Comparison of ENCODE assay signal across 1 cellular context in the genomic region with DNA sequence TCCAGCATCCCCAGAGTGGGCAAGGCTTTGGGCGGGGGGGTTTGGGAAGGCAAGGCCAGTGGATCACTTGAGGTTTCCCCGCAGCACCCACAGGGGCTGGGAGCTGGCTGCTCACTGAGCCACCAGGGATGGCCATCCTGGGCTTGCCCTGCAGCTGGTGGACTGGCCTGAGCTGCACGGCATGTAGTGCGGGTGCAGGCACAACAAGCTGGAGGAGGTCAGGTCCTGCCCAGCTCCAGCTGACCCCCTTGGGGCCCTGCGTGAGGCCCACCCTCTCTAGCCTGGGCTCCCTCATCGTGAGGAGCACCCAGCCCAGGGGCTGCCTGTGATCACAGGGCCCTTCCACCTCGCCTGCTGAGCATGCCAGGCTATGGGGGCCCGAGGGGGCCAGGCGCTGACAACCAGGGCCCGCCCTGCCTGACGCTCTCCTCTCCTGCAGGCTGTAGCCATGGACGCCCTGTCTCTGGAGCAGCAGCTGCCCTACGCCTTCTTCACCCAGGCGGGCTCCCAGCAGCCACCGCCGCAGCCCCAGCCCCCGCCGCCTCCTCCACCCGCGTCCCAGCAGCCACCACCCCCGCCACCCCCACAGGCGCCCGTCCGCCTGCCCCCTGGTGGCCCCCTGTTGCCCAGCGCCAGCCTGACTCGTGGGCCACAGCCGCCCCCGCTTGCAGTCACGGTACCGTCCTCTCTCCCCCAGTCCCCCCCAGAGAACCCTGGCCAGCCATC.
TF ChIP-seq lines count a peak whose summit lies in the region.

No MANE protein-coding gene starts in this region.

TF ChIP-seq in WTC11, 78 proteins besides CTCF, POLR2A, EP300 and RAD21:
- TF ChIP-seq, protein P1, sequence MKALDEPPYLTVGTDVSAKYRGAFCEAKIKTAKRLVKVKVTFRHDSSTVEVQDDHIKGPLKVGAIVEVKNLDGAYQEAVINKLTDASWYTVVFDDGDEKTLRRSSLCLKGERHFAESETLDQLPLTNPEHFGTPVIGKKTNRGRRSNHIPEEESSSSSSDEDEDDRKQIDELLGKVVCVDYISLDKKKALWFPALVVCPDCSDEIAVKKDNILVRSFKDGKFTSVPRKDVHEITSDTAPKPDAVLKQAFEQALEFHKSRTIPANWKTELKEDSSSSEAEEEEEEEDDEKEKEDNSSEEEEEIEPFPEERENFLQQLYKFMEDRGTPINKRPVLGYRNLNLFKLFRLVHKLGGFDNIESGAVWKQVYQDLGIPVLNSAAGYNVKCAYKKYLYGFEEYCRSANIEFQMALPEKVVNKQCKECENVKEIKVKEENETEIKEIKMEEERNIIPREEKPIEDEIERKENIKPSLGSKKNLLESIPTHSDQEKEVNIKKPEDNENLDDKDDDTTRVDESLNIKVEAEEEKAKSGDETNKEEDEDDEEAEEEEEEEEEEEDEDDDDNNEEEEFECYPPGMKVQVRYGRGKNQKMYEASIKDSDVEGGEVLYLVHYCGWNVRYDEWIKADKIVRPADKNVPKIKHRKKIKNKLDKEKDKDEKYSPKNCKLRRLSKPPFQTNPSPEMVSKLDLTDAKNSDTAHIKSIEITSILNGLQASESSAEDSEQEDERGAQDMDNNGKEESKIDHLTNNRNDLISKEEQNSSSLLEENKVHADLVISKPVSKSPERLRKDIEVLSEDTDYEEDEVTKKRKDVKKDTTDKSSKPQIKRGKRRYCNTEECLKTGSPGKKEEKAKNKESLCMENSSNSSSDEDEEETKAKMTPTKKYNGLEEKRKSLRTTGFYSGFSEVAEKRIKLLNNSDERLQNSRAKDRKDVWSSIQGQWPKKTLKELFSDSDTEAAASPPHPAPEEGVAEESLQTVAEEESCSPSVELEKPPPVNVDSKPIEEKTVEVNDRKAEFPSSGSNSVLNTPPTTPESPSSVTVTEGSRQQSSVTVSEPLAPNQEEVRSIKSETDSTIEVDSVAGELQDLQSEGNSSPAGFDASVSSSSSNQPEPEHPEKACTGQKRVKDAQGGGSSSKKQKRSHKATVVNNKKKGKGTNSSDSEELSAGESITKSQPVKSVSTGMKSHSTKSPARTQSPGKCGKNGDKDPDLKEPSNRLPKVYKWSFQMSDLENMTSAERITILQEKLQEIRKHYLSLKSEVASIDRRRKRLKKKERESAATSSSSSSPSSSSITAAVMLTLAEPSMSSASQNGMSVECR (CRISPR knock-in tag; IDR thresholded peaks at IDR 0.05; ENCODE audit: borderline replicate concordance) = no peak
- TF ChIP-seq HMGA2 (CRISPR knock-in tag; IDR thresholded peaks at IDR 0.05) (no peak), FOXP1 (CRISPR knock-in tag; IDR thresholded peaks at IDR 0.05; ENCODE audit: borderline replicate concordance) (no peak), SOX15 (CRISPR knock-in tag; IDR thresholded peaks at IDR 0.05) (no peak), GABPB1 (CRISPR knock-in tag; IDR thresholded peaks at IDR 0.05) (no peak), PRRX2 (CRISPR knock-in tag; IDR thresholded peaks at IDR 0.05) (no peak), ZNF423 (CRISPR knock-in tag; IDR thresholded peaks at IDR 0.05) (no peak), JUN (CRISPR knock-in tag; IDR thresholded peaks at IDR 0.05) (no peak), NFATC4 (CRISPR knock-in tag; IDR thresholded peaks at IDR 0.05) (no peak), CREM (CRISPR knock-in tag; IDR thresholded peaks at IDR 0.05) (no peak)
- TF ChIP-seq, protein P2, sequence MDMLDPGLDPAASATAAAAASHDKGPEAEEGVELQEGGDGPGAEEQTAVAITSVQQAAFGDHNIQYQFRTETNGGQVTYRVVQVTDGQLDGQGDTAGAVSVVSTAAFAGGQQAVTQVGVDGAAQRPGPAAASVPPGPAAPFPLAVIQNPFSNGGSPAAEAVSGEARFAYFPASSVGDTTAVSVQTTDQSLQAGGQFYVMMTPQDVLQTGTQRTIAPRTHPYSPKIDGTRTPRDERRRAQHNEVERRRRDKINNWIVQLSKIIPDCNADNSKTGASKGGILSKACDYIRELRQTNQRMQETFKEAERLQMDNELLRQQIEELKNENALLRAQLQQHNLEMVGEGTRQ (CRISPR knock-in tag; IDR thresholded peaks at IDR 0.05) = no peak
- TF ChIP-seq, protein P3, sequence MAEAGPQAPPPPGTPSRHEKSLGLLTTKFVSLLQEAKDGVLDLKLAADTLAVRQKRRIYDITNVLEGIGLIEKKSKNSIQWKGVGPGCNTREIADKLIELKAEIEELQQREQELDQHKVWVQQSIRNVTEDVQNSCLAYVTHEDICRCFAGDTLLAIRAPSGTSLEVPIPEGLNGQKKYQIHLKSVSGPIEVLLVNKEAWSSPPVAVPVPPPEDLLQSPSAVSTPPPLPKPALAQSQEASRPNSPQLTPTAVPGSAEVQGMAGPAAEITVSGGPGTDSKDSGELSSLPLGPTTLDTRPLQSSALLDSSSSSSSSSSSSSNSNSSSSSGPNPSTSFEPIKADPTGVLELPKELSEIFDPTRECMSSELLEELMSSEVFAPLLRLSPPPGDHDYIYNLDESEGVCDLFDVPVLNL (CRISPR knock-in tag; IDR thresholded peaks at IDR 0.05; ENCODE audit: borderline replicate concordance, low read depth) = no peak
- TF ChIP-seq, protein P4, sequence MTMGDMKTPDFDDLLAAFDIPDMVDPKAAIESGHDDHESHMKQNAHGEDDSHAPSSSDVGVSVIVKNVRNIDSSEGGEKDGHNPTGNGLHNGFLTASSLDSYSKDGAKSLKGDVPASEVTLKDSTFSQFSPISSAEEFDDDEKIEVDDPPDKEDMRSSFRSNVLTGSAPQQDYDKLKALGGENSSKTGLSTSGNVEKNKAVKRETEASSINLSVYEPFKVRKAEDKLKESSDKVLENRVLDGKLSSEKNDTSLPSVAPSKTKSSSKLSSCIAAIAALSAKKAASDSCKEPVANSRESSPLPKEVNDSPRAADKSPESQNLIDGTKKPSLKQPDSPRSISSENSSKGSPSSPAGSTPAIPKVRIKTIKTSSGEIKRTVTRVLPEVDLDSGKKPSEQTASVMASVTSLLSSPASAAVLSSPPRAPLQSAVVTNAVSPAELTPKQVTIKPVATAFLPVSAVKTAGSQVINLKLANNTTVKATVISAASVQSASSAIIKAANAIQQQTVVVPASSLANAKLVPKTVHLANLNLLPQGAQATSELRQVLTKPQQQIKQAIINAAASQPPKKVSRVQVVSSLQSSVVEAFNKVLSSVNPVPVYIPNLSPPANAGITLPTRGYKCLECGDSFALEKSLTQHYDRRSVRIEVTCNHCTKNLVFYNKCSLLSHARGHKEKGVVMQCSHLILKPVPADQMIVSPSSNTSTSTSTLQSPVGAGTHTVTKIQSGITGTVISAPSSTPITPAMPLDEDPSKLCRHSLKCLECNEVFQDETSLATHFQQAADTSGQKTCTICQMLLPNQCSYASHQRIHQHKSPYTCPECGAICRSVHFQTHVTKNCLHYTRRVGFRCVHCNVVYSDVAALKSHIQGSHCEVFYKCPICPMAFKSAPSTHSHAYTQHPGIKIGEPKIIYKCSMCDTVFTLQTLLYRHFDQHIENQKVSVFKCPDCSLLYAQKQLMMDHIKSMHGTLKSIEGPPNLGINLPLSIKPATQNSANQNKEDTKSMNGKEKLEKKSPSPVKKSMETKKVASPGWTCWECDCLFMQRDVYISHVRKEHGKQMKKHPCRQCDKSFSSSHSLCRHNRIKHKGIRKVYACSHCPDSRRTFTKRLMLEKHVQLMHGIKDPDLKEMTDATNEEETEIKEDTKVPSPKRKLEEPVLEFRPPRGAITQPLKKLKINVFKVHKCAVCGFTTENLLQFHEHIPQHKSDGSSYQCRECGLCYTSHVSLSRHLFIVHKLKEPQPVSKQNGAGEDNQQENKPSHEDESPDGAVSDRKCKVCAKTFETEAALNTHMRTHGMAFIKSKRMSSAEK (CRISPR knock-in tag; IDR thresholded peaks at IDR 0.05; ENCODE audit: borderline replicate concordance) = no peak
- TF ChIP-seq, protein P5, sequence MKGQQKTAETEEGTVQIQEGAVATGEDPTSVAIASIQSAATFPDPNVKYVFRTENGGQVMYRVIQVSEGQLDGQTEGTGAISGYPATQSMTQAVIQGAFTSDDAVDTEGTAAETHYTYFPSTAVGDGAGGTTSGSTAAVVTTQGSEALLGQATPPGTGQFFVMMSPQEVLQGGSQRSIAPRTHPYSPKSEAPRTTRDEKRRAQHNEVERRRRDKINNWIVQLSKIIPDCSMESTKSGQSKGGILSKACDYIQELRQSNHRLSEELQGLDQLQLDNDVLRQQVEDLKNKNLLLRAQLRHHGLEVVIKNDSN (CRISPR knock-in tag; IDR thresholded peaks at IDR 0.05) = no peak
- TF ChIP-seq, protein P6, sequence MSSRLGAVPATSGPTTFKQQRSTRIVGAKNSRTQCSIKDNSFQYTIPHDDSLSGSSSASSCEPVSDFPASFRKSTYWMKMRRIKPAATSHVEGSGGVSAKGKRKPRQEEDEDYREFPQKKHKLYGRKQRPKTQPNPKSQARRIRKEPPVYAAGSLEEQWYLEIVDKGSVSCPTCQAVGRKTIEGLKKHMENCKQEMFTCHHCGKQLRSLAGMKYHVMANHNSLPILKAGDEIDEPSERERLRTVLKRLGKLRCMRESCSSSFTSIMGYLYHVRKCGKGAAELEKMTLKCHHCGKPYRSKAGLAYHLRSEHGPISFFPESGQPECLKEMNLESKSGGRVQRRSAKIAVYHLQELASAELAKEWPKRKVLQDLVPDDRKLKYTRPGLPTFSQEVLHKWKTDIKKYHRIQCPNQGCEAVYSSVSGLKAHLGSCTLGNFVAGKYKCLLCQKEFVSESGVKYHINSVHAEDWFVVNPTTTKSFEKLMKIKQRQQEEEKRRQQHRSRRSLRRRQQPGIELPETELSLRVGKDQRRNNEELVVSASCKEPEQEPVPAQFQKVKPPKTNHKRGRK (CRISPR knock-in tag; IDR thresholded peaks at IDR 0.05; ENCODE audit: borderline replicate concordance) = no peak
- TF ChIP-seq, protein P7, sequence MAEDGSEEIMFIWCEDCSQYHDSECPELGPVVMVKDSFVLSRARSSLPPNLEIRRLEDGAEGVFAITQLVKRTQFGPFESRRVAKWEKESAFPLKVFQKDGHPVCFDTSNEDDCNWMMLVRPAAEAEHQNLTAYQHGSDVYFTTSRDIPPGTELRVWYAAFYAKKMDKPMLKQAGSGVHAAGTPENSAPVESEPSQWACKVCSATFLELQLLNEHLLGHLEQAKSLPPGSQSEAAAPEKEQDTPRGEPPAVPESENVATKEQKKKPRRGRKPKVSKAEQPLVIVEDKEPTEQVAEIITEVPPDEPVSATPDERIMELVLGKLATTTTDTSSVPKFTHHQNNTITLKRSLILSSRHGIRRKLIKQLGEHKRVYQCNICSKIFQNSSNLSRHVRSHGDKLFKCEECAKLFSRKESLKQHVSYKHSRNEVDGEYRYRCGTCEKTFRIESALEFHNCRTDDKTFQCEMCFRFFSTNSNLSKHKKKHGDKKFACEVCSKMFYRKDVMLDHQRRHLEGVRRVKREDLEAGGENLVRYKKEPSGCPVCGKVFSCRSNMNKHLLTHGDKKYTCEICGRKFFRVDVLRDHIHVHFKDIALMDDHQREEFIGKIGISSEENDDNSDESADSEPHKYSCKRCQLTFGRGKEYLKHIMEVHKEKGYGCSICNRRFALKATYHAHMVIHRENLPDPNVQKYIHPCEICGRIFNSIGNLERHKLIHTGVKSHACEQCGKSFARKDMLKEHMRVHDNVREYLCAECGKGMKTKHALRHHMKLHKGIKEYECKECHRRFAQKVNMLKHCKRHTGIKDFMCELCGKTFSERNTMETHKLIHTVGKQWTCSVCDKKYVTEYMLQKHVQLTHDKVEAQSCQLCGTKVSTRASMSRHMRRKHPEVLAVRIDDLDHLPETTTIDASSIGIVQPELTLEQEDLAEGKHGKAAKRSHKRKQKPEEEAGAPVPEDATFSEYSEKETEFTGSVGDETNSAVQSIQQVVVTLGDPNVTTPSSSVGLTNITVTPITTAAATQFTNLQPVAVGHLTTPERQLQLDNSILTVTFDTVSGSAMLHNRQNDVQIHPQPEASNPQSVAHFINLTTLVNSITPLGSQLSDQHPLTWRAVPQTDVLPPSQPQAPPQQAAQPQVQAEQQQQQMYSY (CRISPR knock-in tag; IDR thresholded peaks at IDR 0.05) = no peak
